ENCODE assay signal across 8 cellular contexts in the genomic region with DNA sequence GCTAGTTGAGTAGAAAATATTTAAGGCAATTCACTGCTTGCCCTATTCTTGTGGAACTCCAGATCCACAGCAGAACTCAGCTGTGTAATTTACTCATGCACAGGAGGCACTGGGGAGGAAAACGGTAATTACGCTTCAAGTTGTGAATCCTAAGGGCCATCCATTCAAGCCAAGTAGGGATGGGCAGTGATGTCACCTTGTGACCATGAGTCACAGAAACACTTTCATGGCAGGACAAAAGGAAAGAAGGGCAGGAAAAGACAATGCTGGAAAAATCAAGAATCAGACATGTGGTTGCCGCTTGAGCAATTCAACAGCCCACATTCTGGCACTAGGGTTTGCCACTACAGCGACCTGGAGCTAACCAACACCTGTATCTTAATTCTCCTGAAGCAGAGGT. TPM values are rescaled to one million over a fixed set of nuclear protein-coding genes. Genes with fewer than 3 reads are reported as not detected.
DNase-seq lines count a peak whose midpoint lies in the region; ATAC-seq and TF ChIP-seq lines count a peak whose summit lies in the region.

No MANE protein-coding gene starts in this region.

- intact Hi-C loops in mammary epithelial cell (cut with micrococcal nuclease) = no loop called here
- intact Hi-C loops in natural killer cell (cut with micrococcal nuclease) = no loop called here

- TF ChIP-seq CTCF in DOHH2 (IDR thresholded peaks at IDR 0.05; ENCODE audit: low read depth, low read length, poor library complexity, severe bottlenecking) = no peak
- no peak for TF ChIP-seq CTCF in mammary epithelial cell (conservative IDR thresholded peaks at IDR 0.05 in 1 of 2, IDR thresholded peaks at IDR 0.05 in 1 of 2; ENCODE audit: extremely low read depth in 1 of 2, insufficient read depth in 1 of 2, low read depth in 1 of 2, low read length in 2 of 2)
- no peak for TF ChIP-seq CTCF in natural killer cell (IDR thresholded peaks at IDR 0.05)

- H3K27ac ChIP-seq in DOHH2 (ENCODE audit: low read depth, low read length) = no peak overlapping the region
- no peak overlapping the region for H3K27ac ChIP-seq in mammary epithelial cell (ENCODE audit: insufficient read depth, low read depth, low read length)

- no peaks in the 10 kb centered on the region for H3K9me2 ChIP-seq in DOHH2 (replicated peaks; ENCODE audit: control insufficient read depth, low read length)

- peak overlapping the region; percentile 76 for H3K4me2 ChIP-seq in DOHH2 (ENCODE audit: low read length)
- H3K4me2 ChIP-seq in mammary epithelial cell (ENCODE audit: insufficient read depth, low read depth, low read length) = peak overlapping the region; percentile 98

- no peaks in the 10 kb centered on the region for H3K36me3 Mint-ChIP-seq in natural killer cell

- no peaks in the 10 kb centered on the region for H3K9me3 Mint-ChIP-seq in natural killer cell

- no TSS peak for BruUV-seq in mammary epithelial cell (replicated peaks; lab: Mats Ljungman, UMichigan)

- H3F3A ChIP-seq in DOHH2 (ENCODE audit: control insufficient read depth, insufficient read depth) = no peaks in the 10 kb centered on the region

- peaks cover 24% of the 10 kb centered on the region for H3K79me2 ChIP-seq in DOHH2 (ENCODE audit: control insufficient read depth, low read length)
- H3K79me2 ChIP-seq in mammary epithelial cell (ENCODE audit: insufficient read depth, low read length) = peaks cover 31% of the 10 kb centered on the region

- no peak overlapping the region for H2AFZ ChIP-seq in mammary epithelial cell (ENCODE audit: low read depth, low read length)

- H3K27me3 Mint-ChIP-seq in natural killer cell (ENCODE audit: low read depth in 2 of 2) = peaks cover 7 to 13% of the 10 kb centered on the region in 2 donors

- H4K20me1 ChIP-seq in DOHH2 (ENCODE audit: control insufficient read depth, insufficient read depth, low read depth, low read length) (no peaks in the 10 kb centered on the region), mammary epithelial cell (ENCODE audit: insufficient read depth, low read length) (no peaks in the 10 kb centered on the region)

- CTCF ChIA-PET in mammary epithelial cell (lab: Charles Lee; ENCODE audit: low non-redundant PET) = no interaction called here

- peak overlapping the region; percentile 88 for H3K4me3 ChIP-seq in DOHH2 (ENCODE audit: low read length)
- no peak overlapping the region for H3K4me3 ChIP-seq in mammary epithelial cell (replicated peaks in 1 of 3; ENCODE audit: insufficient read depth in 1 of 3, low read depth in 2 of 3, low read length in 3 of 3)

- in situ Hi-C loops in mammary epithelial cell (cut with MboI; ENCODE audit: low sequenced_read_pairs in 2 of 2) = no loop called here

- H3K27me3 ChIP-seq in DOHH2 (ENCODE audit: control insufficient read depth, low read length) = no peaks in the 10 kb centered on the region
- H3K27me3 ChIP-seq in mammary epithelial cell (ENCODE audit: insufficient read depth, low read length) = no peaks in the 10 kb centered on the region

- H3K36me3 ChIP-seq in DOHH2 (ENCODE audit: control insufficient read depth, low read length) (no peaks in the 10 kb centered on the region; the same call in 1 of the 2 replicates), mammary epithelial cell (ENCODE audit: insufficient read depth, low read length) (no peaks in the 10 kb centered on the region)

- 100% methylated on average over 4 of the region's 4 CpGs for WGBS in mammary epithelial cell (ENCODE audit: low coverage, missing lambda C conversion rate)

- DNase-seq in M059J (ENCODE audit: low read depth) (peak; percentile 34), mammary epithelial cell (peak; percentile 23), natural killer cell (no peak), ecto neural progenitor cell (ENCODE audit: low spot score) (no peak), NCI-H524 (lab: John Stamatoyannopoulos, UW) (no peak)
- DNase-seq in central memory CD4-positive, alpha-beta T cell = no peak

- no peak overlapping the region for H3K9ac ChIP-seq in mammary epithelial cell (ENCODE audit: insufficient read depth, low read length)

- H3K4me1 Mint-ChIP-seq in natural killer cell = peaks cover 25 to 33% of the 10 kb centered on the region in 2 donors

- H3K27ac Mint-ChIP-seq in natural killer cell = peak overlapping the region in 1 of 2 donors; percentile 99

- no peak for ATAC-seq in natural killer cell
- ATAC-seq in GM21447 (IDR thresholded peaks at IDR 0.05; ENCODE audit: unreplicated experiment) = no peak

- dilution Hi-C loops in mammary epithelial cell (cut with HindIII; ENCODE audit: low sequenced_read_pairs) = no loop called here

- peak overlapping the region; percentile 67 for H3K4me3 Mint-ChIP-seq in natural killer cell

- no peaks in the 10 kb centered on the region for H3K9me3 ChIP-seq in DOHH2 (ENCODE audit: control insufficient read depth, insufficient read depth, low read length)
- no peaks in the 10 kb centered on the region for H3K9me3 ChIP-seq in mammary epithelial cell (replicated peaks; ENCODE audit: insufficient read depth, low read length)

- H3K4me1 ChIP-seq in DOHH2 (ENCODE audit: control insufficient read depth, low read length) (peaks cover 23% of the 10 kb centered on the region), mammary epithelial cell (ENCODE audit: insufficient read depth, low read length) (peaks cover 13% of the 10 kb centered on the region)

RNA-seq across cellular contexts. Expression of gene PAQR3, which starts 1.4 kb away (rescaled TPM):
- total RNA-seq in M059J (2014; rRNA removed; shearing (Covaris generic)) = 10.7 and 17.5 TPM in 2 replicates
- total RNA-seq in mammary epithelial cell (10 to 100 TPM; 21.7 to 24.0 TPM), natural killer cell (10 to 100 TPM; 23.7 to 31.7 (median 24.2) TPM)
- polyA plus RNA-seq in mammary epithelial cell = 13.4 TPM
- polyA minus RNA-seq in mammary epithelial cell = 6.6 TPM

Comparison
In these comparisons a context has a peak if more than half of its experiments do, and no peak if none do; other contexts are left out.
1. DNase-seq: peak in M059J (single experiment) and mammary epithelial cell (single experiment); none in natural killer cell (single experiment), ecto neural progenitor cell (single experiment), central memory CD4-positive, alpha-beta T cell (single experiment) and NCI-H524 (0 of 2).